1 cellular context compared by ENCODE assay signal in the genomic region with DNA sequence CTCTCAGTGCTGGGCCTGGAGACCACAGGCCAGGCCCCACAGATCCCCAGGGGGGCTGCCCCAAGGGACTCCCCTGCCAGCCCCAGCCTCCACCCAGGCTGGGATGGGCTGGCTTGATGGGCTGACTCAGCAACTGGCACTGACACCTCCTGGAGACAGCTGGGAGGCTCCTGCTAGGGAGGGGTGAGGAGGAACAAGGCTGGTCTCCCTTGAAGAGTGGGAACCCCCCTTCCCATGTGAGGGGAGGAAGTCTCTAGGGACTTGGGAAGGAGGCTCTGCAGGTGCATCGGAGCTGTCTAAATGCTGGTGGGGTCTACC.
TF ChIP-seq lines count a peak whose summit lies in the region.

No MANE protein-coding gene starts in this region.

TF ChIP-seq in H1, 55 proteins besides CTCF, POLR2A, EP300 and RAD21:
- TF ChIP-seq MAFK (IDR thresholded peaks at IDR 0.05; ENCODE audit: low read depth, low read length) (peak; percentile 30; the same call in 1 of the 2 replicates), CHD2 (IDR thresholded peaks at IDR 0.05; ENCODE audit: low read length) (no peak), BACH1 (IDR thresholded peaks at IDR 0.05; ENCODE audit: low read length) (0 out of 2 replicates have a peak, but pooled peaks have one; percentile 43), TBP (IDR thresholded peaks at IDR 0.05; ENCODE audit: low read depth, low read length) (no peak)
